Comparison of ENCODE assay signal across 26 cellular contexts in the genomic region with DNA sequence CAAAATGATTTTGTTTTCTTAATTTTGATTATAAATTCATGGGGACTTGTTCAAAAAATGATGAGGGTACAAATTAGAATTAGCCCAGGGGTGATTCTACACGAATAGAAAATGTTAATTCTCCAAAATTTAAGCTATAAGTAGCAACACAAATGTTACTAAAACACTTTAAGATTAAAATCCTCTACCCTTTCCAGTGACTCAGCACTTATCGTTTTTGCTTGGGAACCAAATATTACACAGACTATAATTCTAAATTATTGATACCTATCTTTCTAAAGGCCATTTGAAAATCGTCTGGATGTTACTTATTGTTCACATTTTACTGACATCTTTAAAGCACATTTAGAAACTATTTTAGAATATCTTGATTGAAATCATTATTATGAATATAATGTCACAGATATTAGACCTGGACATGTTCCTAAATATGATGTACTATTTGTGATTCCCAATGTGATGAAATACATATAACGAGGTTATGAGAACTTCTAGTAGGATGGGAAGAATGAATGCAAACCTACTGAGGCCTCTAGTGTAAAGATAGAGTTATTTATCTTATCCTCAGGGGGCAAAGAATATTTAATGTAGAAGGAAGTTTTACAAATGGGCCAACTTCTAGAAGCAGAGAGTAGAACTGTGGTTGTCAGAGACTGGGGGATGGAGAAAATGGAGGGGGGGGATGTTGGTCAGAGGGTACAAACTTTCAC.
A peak's percentile ranks its signal among the peaks of the same experiment; 100 is the strongest.
DNase-seq lines count a peak whose midpoint lies in the region; ATAC-seq, FAIRE-seq and TF ChIP-seq lines count a peak whose summit lies in the region.
"Had no signal": no experiment of that assay in that cellular context is flagged by ENCODE, and none has a peak within 500 bp of the region (broad histone marks: within the 10 kb centered on the region; RNA-seq: fewer than 3 reads in every experiment).

No MANE protein-coding gene starts in this region.

- H3K79me1 ChIP-seq in IMR-90 (ENCODE audit: low read depth in 1 of 2, low read length in 2 of 2), result no peaks in the 10 kb centered on the region

- ATAC-seq in A549 (no peak), IMR-90 (ENCODE audit: low read depth) (no peak), pancreas (no peak), GM19463 (IDR thresholded peaks at IDR 0.05; ENCODE audit: unreplicated experiment) (no peak), heart left ventricle (no peak)
- ATAC-seq: GM12878 had no signal

- no peak overlapping the region for H4K5ac ChIP-seq in IMR-90 (ENCODE audit: low read depth, low read length)

- no peak for TF ChIP-seq POLR2A in A549 (IDR thresholded peaks at IDR 0.05; ENCODE audit: low read length)
- no peak for TF ChIP-seq POLR2A in IMR-90 (IDR thresholded peaks at IDR 0.05; ENCODE audit: low read depth, low read length)
- TF ChIP-seq POLR2A in heart left ventricle (IDR thresholded peaks at IDR 0.05), result no peak

- H2AFZ ChIP-seq in IMR-90 (replicated peaks; ENCODE audit: low read length, poor library complexity), result no peak overlapping the region

- intact Hi-C loops in A673 (cut with micrococcal nuclease; ENCODE audit: unreplicated experiment) (no loop called here), IMR-90 (cut with micrococcal nuclease) (no loop called here), pancreas (cut with DNase I) (no loop called here), heart left ventricle (cut with DNase I) (no loop called here)

- H2BK20ac ChIP-seq in IMR-90 (ENCODE audit: low read depth, low read length), result no peak overlapping the region

- H3K9ac ChIP-seq in IMR-90 (ENCODE audit: low read depth, low read length), result no peak overlapping the region
- H3K9ac ChIP-seq: BLaER1 had no signal

- CTCF ChIA-PET in A549 (lab: Yijun Ruan, JAX), result no interaction called here
- CTCF ChIA-PET in A673 (lab: Charles Lee), result no interaction called here
- CTCF ChIA-PET in IMR-90 (lab: Yijun Ruan, JAX), result no interaction called here

- H4K91ac ChIP-seq in IMR-90 (ENCODE audit: insufficient read depth, low read depth, low read length), result no peak overlapping the region

- TF ChIP-seq EP300 in A549 (IDR thresholded peaks at IDR 0.05), result no peak

- H2BK5ac ChIP-seq in IMR-90 (ENCODE audit: low read depth, low read length, poor library complexity, severe bottlenecking), result no peak overlapping the region

- TF ChIP-seq RAD21 in A549 (conservative IDR thresholded peaks at IDR 0.05 in 1 of 2, IDR thresholded peaks at IDR 0.05 in 1 of 2) (no peak), IMR-90 (IDR thresholded peaks at IDR 0.05; ENCODE audit: low read length) (no peak)

- FAIRE-seq in A549 (lab: Jason Lieb, UNC) (no peak), pancreas (lab: Jason Lieb, UNC) (peak; percentile 57)
- FAIRE-seq: A204.1, GM12878, GM12892, GM18507 had no signal

- H3K14ac ChIP-seq in IMR-90 (replicated peaks; ENCODE audit: low read depth, low read length), result no peak overlapping the region

- H2AK9ac ChIP-seq in IMR-90 (replicated peaks; ENCODE audit: low read depth, low read length, poor library complexity), result no peak overlapping the region

- dilution Hi-C loops in IMR-90 (cut with HindIII; ENCODE audit: low sequenced_read_pairs, unreplicated experiment), result no loop called here

- H3K4me2 ChIP-seq in A549 (no peak overlapping the region), IMR-90 (ENCODE audit: low read depth, low read length) (no peak overlapping the region)
- H3K4me2 ChIP-seq: BLaER1 had no signal

- DNase-seq in A549 (ENCODE audit: low read depth in 1 of 2, low spot score in 1 of 2) (no peak), A673 (ENCODE audit: low spot score) (no peak), IMR-90 (no peak), pancreas (no peak), NCI-H187 (lab: John Stamatoyannopoulos, UW) (no peak), heart left ventricle (no peak)
- DNase-seq: 8988T; ACHN; BE2C; C1 segment of cervical spinal cord; CD4-positive, alpha-beta memory T cell; CD4-positive, CD25-positive, alpha-beta regulatory T cell; CD8-positive, alpha-beta memory T cell; COR-L47; DMS 273 treated with DMSO at 0.1 percent for 48 hours; DMS153; DMS79; DND-41; EL; GDM1 had no signal

- no peak overlapping the region for H2BK120ac ChIP-seq in IMR-90 (ENCODE audit: low read depth, low read length)

- no peaks in the 10 kb centered on the region for H4K20me1 ChIP-seq in IMR-90 (ENCODE audit: insufficient read depth, low read length)
- H4K20me1 ChIP-seq: BLaER1 had no signal

- H3K4me1 ChIP-seq in A549 (no peaks in the 10 kb centered on the region), A673 (ENCODE audit: insufficient read depth, low read length, poor library complexity, severe bottlenecking) (peaks cover 55% of the 10 kb centered on the region), IMR-90 (ENCODE audit: control insufficient read depth, insufficient read depth, low read length) (no peaks in the 10 kb centered on the region), pancreas (no peaks in the 10 kb centered on the region), heart left ventricle (no peaks in the 10 kb centered on the region)
- H3K4me1 ChIP-seq: BE2C, BLaER1 had no signal

- BruUV-seq in A673 (replicated peaks; lab: Mats Ljungman, UMichigan) (no TSS peak), IMR-90 (replicated peaks; lab: Mats Ljungman, UMichigan) (no TSS peak)

- 64% methylated on average over 4 of the region's 4 CpGs for WGBS in A549 (ENCODE audit: missing lambda C conversion rate)
- no CpG with 5 or more reads among the region's 4 CpGs for WGBS in IMR-90 (ENCODE audit: extremely low coverage in 2 of 2, insufficient read length in 1 of 2), 2 experiments
- 43 to 51% methylated on average over 4 of the region's 4 CpGs for WGBS in pancreas, 2 donors
- WGBS in heart left ventricle, 4 donors, result 67 to 73% (median 70%) methylated on average over 4 of the region's 4 CpGs

- H3K4ac ChIP-seq in IMR-90 (ENCODE audit: low read depth, low read length), result no peak overlapping the region

- no peaks in the 10 kb centered on the region for H3K27me3 ChIP-seq in A673 (replicated peaks; ENCODE audit: insufficient read depth, low read depth, low read length, poor library complexity)
- no peaks in the 10 kb centered on the region for H3K27me3 ChIP-seq in IMR-90 (ENCODE audit: control insufficient read depth, insufficient read depth, low read length)
- no peaks in the 10 kb centered on the region for H3K27me3 ChIP-seq in pancreas
- H3K27me3 ChIP-seq in heart left ventricle, result no peaks in the 10 kb centered on the region
- H3K27me3 ChIP-seq: BE2C, BLaER1 had no signal

- H2BK15ac ChIP-seq in IMR-90 (ENCODE audit: low read depth, low read length), result no peak overlapping the region

- H2AK5ac ChIP-seq in IMR-90 (ENCODE audit: low read depth, low read length), result no peak overlapping the region

- no peak overlapping the region for H3K23ac ChIP-seq in IMR-90 (ENCODE audit: low read depth, low read length)

- H3K36me3 ChIP-seq in A673 (ENCODE audit: insufficient read depth, low read length, poor library complexity, severe bottlenecking), result no peaks in the 10 kb centered on the region
- no peaks in the 10 kb centered on the region for H3K36me3 ChIP-seq in IMR-90 (ENCODE audit: control insufficient read depth, insufficient read depth, low read length)
- no peaks in the 10 kb centered on the region for H3K36me3 ChIP-seq in pancreas
- H3K36me3 ChIP-seq in heart left ventricle, result no peaks in the 10 kb centered on the region
- H3K36me3 ChIP-seq: BE2C, BLaER1 had no signal

- H3K4me3 ChIP-seq in A549 (no peak overlapping the region), A673 (ENCODE audit: low read depth, low read length, poor library complexity, severe bottlenecking) (no peak overlapping the region), IMR-90 (ENCODE audit: insufficient read depth, low read depth, low read length) (no peak overlapping the region), pancreas (no peak overlapping the region), heart left ventricle (no peak overlapping the region)
- H3K4me3 ChIP-seq: BLaER1, GM12878 had no signal

- H3K56ac ChIP-seq in IMR-90 (ENCODE audit: extremely low read depth, insufficient read depth, low read length), result no peak overlapping the region

- H4K8ac ChIP-seq in IMR-90 (ENCODE audit: low read depth in 2 of 2, low read length in 2 of 2), result no peak overlapping the region

- no peak overlapping the region for H3K27ac ChIP-seq in A549
- peak overlapping the region; percentile 99 for H3K27ac ChIP-seq in A673 (ENCODE audit: low read depth, low read length, poor library complexity, severe bottlenecking)
- H3K27ac ChIP-seq in IMR-90 (ENCODE audit: insufficient read depth, low read length), result no peak overlapping the region
- no peak overlapping the region for H3K27ac ChIP-seq in pancreas
- H3K27ac ChIP-seq in heart left ventricle, result no peak overlapping the region
- H3K27ac ChIP-seq: BLaER1 had no signal

- TF ChIP-seq CTCF in A549 (IDR thresholded peaks at IDR 0.05), result no peak
- no peak for TF ChIP-seq CTCF in A673 (conservative IDR thresholded peaks at IDR 0.05; ENCODE audit: low read depth, low read length)
- no peak for TF ChIP-seq CTCF in IMR-90 (conservative IDR thresholded peaks at IDR 0.05; ENCODE audit: low read depth, low read length)
- TF ChIP-seq CTCF in pancreas (IDR thresholded peaks at IDR 0.05), result no peak
- TF ChIP-seq CTCF in heart left ventricle (IDR thresholded peaks at IDR 0.05), result no peak

- H3K9me3 ChIP-seq in A549 (no peaks in the 10 kb centered on the region), A673 (ENCODE audit: low read depth, low read length, poor library complexity, severe bottlenecking) (no peaks in the 10 kb centered on the region), IMR-90 (ENCODE audit: control insufficient read depth, insufficient read depth, low read length) (no peaks in the 10 kb centered on the region), pancreas (no peaks in the 10 kb centered on the region), heart left ventricle (no peaks in the 10 kb centered on the region)
- H3K9me3 ChIP-seq: BE2C had no signal

- POLR2A ChIA-PET in A549 (lab: Yijun Ruan, JAX) (no interaction called here), A673 (lab: Charles Lee; ENCODE audit: low non-redundant PET) (no interaction called here), IMR-90 (lab: Charles Lee; ENCODE audit: unreplicated experiment) (no interaction called here)

- no peaks in the 10 kb centered on the region for H3K9me1 ChIP-seq in IMR-90 (ENCODE audit: insufficient read depth, low read length)

- H3K18ac ChIP-seq in IMR-90 (ENCODE audit: low read depth, low read length), result no peak overlapping the region

- in situ Hi-C loops in IMR-90 (cut with MboI; ENCODE audit: low sequenced_read_pairs), result no loop called here

TF ChIP-seq in A549, 52 proteins besides CTCF, POLR2A, EP300 and RAD21 (continues in another document):
- TF ChIP-seq HEYL (CRISPR knock-in tag; IDR thresholded peaks at IDR 0.05), result no peak
- no peak for TF ChIP-seq EHF (CRISPR knock-in tag; IDR thresholded peaks at IDR 0.05)
- TF ChIP-seq BHLHE40 (IDR thresholded peaks at IDR 0.05; ENCODE audit: low read depth, low read length), result no peak
- TF ChIP-seq CBX2 (IDR thresholded peaks at IDR 0.05; ENCODE audit: borderline replicate concordance, low read depth), result no peak

TF ChIP-seq in IMR-90, 13 proteins besides CTCF, POLR2A, EP300 and RAD21:
- no peak for TF ChIP-seq MAZ (IDR thresholded peaks at IDR 0.05; ENCODE audit: borderline replicate concordance, low read depth, low read length)
- peak; percentile 78 for TF ChIP-seq NFE2L2 (IDR thresholded peaks at IDR 0.05; ENCODE audit: low read depth, low read length)
